Comparison of ENCODE assay signal across 25 cellular contexts in the genomic region with DNA sequence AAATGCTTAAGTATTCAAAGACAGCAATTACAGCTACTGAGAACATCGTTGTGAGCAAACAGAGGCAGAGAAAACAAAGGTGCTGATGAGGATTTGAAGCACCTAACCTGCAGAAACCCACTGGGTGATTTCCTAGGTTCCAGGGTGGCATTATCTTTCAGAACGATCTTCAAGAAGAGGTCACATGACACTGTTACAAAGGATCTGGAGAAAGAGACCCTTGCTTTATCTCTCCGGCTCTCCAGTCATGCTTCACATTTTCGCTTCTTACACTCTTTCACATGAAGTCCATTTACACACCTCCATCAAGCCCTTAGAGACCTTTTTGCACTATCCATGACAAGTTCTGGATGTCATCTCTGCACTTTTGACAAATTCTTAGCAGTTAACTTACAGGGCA.
DNase-seq lines count a peak whose midpoint lies in the region; ATAC-seq and TF ChIP-seq lines count a peak whose summit lies in the region.
"Had no signal": no experiment of that assay in that cellular context is flagged by ENCODE, and none has a peak within 500 bp of the region (broad histone marks: within the 10 kb centered on the region; RNA-seq: fewer than 3 reads in every experiment).

No MANE protein-coding gene starts in this region.

- no peaks in the 10 kb centered on the region for H3K9me2 ChIP-seq in hepatocyte (replicated peaks; ENCODE audit: insufficient read depth)

- no peak for DNase-seq in activated T-cell treated with anti-CD3 and anti-CD28 coated beads, Interleukin-2, amount 50 U/mL, for 4 hours
- no peak for DNase-seq in activated T-cell treated with anti-CD3 and anti-CD28 coated beads, Interleukin-2, amount 50 U/mL, for 48 hours
- DNase-seq in NCI-H69 (lab: John Stamatoyannopoulos, UW): peak; percentile 10
- DNase-seq in hepatocyte (ENCODE audit: low spot score): no peak
- no peak for DNase-seq in stimulated activated naive CD8-positive, alpha-beta T cell treated with anti-CD3 and anti-CD28 coated beads, Interleukin-15, amount 100 ng/mL, for 72 hours
- DNase-seq in activated CD4-positive, alpha-beta T cell treated with anti-CD3 and anti-CD28 coated beads for 48 hours: no peak
- no peak for DNase-seq in stimulated activated CD4-positive, alpha-beta T cell treated with anti-CD3 and anti-CD28 coated beads, Interleukin-4, amount 100 ng/mL, for 1 hour
- no peak for DNase-seq in NCI-H748 (lab: John Stamatoyannopoulos, UW; ENCODE audit: unreplicated experiment)
- DNase-seq: activated CD4-positive, alpha-beta T cell treated with anti-CD3 and anti-CD28 coated beads for 1 hour; activated CD8-positive, alpha-beta memory T cell treated with anti-CD3 and anti-CD28 coated beads for 24 hours; activated naive CD4-positive, alpha-beta T cell treated with anti-CD3 and anti-CD28 coated beads, Interleukin-2, amount 50 U/mL, for 16 hours; aorta; DMS79; foreskin fibroblast; GDM1; heart left ventricle; NCI-H1930; NCI-H345; NCI-H774; RPMI8226; stimulated activated CD4-positive, alpha-beta T cell treated with anti-CD3 and anti-CD28 coated beads, Interleukin-15, amount 100 ng/mL, for 24 hours; stimulated activated naive CD4-positive, alpha-beta T cell treated with Interleukin-2 at 50 U/mL for 16 hours had no signal

- no peak overlapping the region for H2AFZ ChIP-seq in hepatocyte

- no peak for ATAC-seq in activated T-cell treated with anti-CD3 and anti-CD28 coated beads, Interleukin-2, amount 50 U/mL, for 4 hours
- no peak for ATAC-seq in stimulated activated naive CD8-positive, alpha-beta T cell treated with anti-CD3 and anti-CD28 coated beads, Interleukin-15, amount 100 ng/mL, for 72 hours
- ATAC-seq: heart left ventricle had no signal

- peak overlapping the region; percentile 98 for H3K4me2 ChIP-seq in hepatocyte

- peaks cover 16% of the 10 kb centered on the region for H3K27me3 ChIP-seq in hepatocyte
- H3K27me3 ChIP-seq: SJSA1, vagina had no signal

- no peaks in the 10 kb centered on the region for H3K36me3 Mint-ChIP-seq in activated T-cell treated with anti-CD3 and anti-CD28 coated beads, Interleukin-2, amount 50 U/mL, for 4 hours (ENCODE audit: insufficient read depth)

- H3K9me3 ChIP-seq in hepatocyte (ENCODE audit: low read depth): no peaks in the 10 kb centered on the region
- H3K9me3 ChIP-seq: heart left ventricle, SJSA1, vagina had no signal

- no peak overlapping the region for H3K27ac ChIP-seq in hepatocyte
- H3K27ac ChIP-seq: cardiac muscle cell, heart left ventricle, SJSA1, vagina had no signal

- no peak for TF ChIP-seq CTCF in hepatocyte (IDR thresholded peaks at IDR 0.05; ENCODE audit: poor library complexity)

- no peak overlapping the region for H3K27ac Mint-ChIP-seq in stimulated activated naive CD8-positive, alpha-beta T cell treated with anti-CD3 and anti-CD28 coated beads, Interleukin-15, amount 100 ng/mL, for 72 hours

- H3K27me3 Mint-ChIP-seq in activated T-cell treated with anti-CD3 and anti-CD28 coated beads, Interleukin-2, amount 50 U/mL, for 4 hours (ENCODE audit: low read depth): peaks cover 60% of the 10 kb centered on the region
- peaks cover 60% of the 10 kb centered on the region for H3K27me3 Mint-ChIP-seq in stimulated activated naive CD8-positive, alpha-beta T cell treated with anti-CD3 and anti-CD28 coated beads, Interleukin-15, amount 100 ng/mL, for 72 hours

- no peaks in the 10 kb centered on the region for H3K9me3 Mint-ChIP-seq in activated T-cell treated with anti-CD3 and anti-CD28 coated beads, Interleukin-2, amount 50 U/mL, for 4 hours
- H3K9me3 Mint-ChIP-seq in stimulated activated naive CD8-positive, alpha-beta T cell treated with anti-CD3 and anti-CD28 coated beads, Interleukin-15, amount 100 ng/mL, for 72 hours: no peaks in the 10 kb centered on the region

- H3K4me3 Mint-ChIP-seq in activated T-cell treated with anti-CD3 and anti-CD28 coated beads, Interleukin-2, amount 50 U/mL, for 4 hours: peak overlapping the region; percentile 16
- H3K4me3 Mint-ChIP-seq in stimulated activated naive CD8-positive, alpha-beta T cell treated with anti-CD3 and anti-CD28 coated beads, Interleukin-15, amount 100 ng/mL, for 72 hours: peak overlapping the region; percentile 94 to 95

- peaks cover 11% of the 10 kb centered on the region for H3K4me1 Mint-ChIP-seq in activated T-cell treated with anti-CD3 and anti-CD28 coated beads, Interleukin-2, amount 50 U/mL, for 4 hours (ENCODE audit: low read depth)
- peaks cover 29% of the 10 kb centered on the region for H3K4me1 Mint-ChIP-seq in stimulated activated naive CD8-positive, alpha-beta T cell treated with anti-CD3 and anti-CD28 coated beads, Interleukin-15, amount 100 ng/mL, for 72 hours

- WGBS in hepatocyte (ENCODE audit: low lambda C conversion rate, missing lambda C conversion rate): 20% methylated on average over 4 of the region's 4 CpGs

- no peaks in the 10 kb centered on the region for H3K36me3 ChIP-seq in hepatocyte (replicated peaks; ENCODE audit: insufficient read depth, low read depth)
- H3K36me3 ChIP-seq: cardiac muscle cell, heart left ventricle, SJSA1, vagina had no signal

- H3K79me2 ChIP-seq in hepatocyte: no peaks in the 10 kb centered on the region

- H4K20me1 ChIP-seq in hepatocyte (ENCODE audit: insufficient read depth, poor library complexity, severe bottlenecking): no peaks in the 10 kb centered on the region

- H3K4me1 ChIP-seq in hepatocyte (ENCODE audit: insufficient read depth): peaks cover 9% of the 10 kb centered on the region

- no peak overlapping the region for H3K4me3 ChIP-seq in hepatocyte
- H3K4me3 ChIP-seq: cardiac muscle cell, SJSA1 had no signal
